ENCODE assay signal across 26 cellular contexts in the genomic region with DNA sequence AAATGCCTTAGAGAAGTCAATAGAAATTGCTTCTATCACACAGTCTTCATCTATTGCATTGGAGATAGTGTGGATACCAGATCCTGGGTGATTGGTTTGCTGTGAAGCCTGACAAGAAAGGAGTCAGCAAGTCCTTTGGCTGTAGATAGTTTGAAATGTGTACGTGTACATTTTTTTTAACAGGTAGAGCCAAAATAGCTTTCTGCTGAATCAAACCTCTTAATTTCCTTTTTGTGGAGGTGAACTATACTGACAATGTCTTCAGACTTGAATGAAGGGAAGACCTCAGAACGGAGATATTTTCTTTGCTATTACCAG.
"Had no signal": no experiment of that assay in that cellular context is flagged by ENCODE, and none has a peak within 500 bp of the region (broad histone marks: within the 10 kb centered on the region; RNA-seq: fewer than 3 reads in every experiment).

No MANE protein-coding gene starts in this region.

- H3K4me3 ChIP-seq: breast epithelium, esophagus muscularis mucosa, heart right ventricle, mucosa of descending colon, skin epidermis, thoracic aorta had no signal

- DNase-seq: activated CD4-positive, alpha-beta T cell treated with anti-CD3 and anti-CD28 coated beads for 4 hours; activated CD4-positive, alpha-beta T cell treated with anti-CD3 and anti-CD28 coated beads, Interleukin-2, amount 50 U/mL, for 4 hours; activated CD4-positive, CD25-positive, alpha-beta regulatory T cell; activated naive CD4-positive, alpha-beta T cell; activated T-cell treated with anti-CD3 and anti-CD28 coated beads for 4 hours; activated T-cell treated with anti-CD3 and anti-CD28 coated beads, Interleukin-2, amount 50 U/mL, for 72 hours; dermis blood vessel endothelial cell; effector CD4-positive, alpha-beta T cell; foreskin melanocyte; heart right ventricle; left ventricle myocardium superior; mucosa of descending colon; nephron progenitor cell; stimulated activated CD4-positive, alpha-beta T cell treated with anti-CD3 and anti-CD28 coated beads, Interleukin-12 subunit alpha, Interleukin-12 subunit beta, amount 100 ng/mL, for 4 hours; stimulated activated CD4-positive, alpha-beta T cell treated with anti-CD3 and anti-CD28 coated beads, Interleukin-4, amount 100 ng/mL, for 1 hour; trophoblast cell had no signal

- ATAC-seq: activated naive CD4-positive, alpha-beta T cell treated with anti-CD3 and anti-CD28 coated beads, Interleukin-2, amount 50 U/mL, for 72 hours; activated T-cell treated with anti-CD3 and anti-CD28 coated beads, Interleukin-2, amount 50 U/mL, for 72 hours; heart right ventricle; left ventricle myocardium superior; mucosa of descending colon; sciatic nerve; stimulated activated effector memory CD8-positive, alpha-beta T cell treated with anti-CD3 and anti-CD28 coated beads, Interleukin-12 subunit alpha, Interleukin-12 subunit beta, amount 100 ng/mL, for 72 hours had no signal

- H3K4me1 ChIP-seq: breast epithelium, esophagus muscularis mucosa, heart right ventricle had no signal

- H3K9me3 ChIP-seq: breast epithelium, esophagus muscularis mucosa, heart right ventricle, neutrophil, thoracic aorta had no signal

- H3K27me3 ChIP-seq: breast epithelium, esophagus muscularis mucosa, heart right ventricle, neutrophil had no signal

- FAIRE-seq: colon, urothelium cell line had no signal

- H3K27ac ChIP-seq: breast epithelium, esophagus muscularis mucosa, heart right ventricle, neutrophil, skin epidermis, thoracic aorta had no signal

- H3K36me3 ChIP-seq: breast epithelium, esophagus muscularis mucosa, heart right ventricle, neutrophil, thoracic aorta had no signal
